Comparison of ENCODE assay signal across 1 cellular context in the genomic region with DNA sequence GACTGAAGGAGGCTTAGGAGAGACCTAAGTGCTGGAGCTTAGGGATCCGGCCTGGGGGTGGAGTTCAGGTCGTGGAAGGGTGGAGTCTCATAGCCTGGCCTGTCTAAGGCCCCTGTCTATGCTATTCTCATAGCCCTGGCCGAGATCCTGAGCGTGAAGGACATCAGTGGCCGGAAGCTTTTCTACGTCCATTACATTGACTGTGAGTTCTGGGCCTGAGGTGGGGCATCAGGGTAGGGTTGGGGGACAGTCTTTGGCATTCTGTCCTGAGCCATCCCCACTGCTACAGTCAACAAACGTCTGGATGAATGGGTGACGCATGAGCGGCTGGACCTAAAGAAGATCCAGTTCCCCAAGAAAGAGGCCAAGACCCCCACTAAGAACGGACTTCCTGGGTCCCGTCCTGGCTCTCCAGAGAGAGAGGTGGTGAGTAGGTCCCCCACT.
TF ChIP-seq lines count a peak whose summit lies in the region.

No MANE protein-coding gene starts in this region.

TF ChIP-seq in HepG2, 621 proteins besides CTCF, POLR2A, EP300 and RAD21:
- TF ChIP-seq CHD4 (IDR thresholded peaks at IDR 0.05; ENCODE audit: borderline replicate concordance, low read length) (no peak), NR2F2 (IDR thresholded peaks at IDR 0.05; ENCODE audit: borderline replicate concordance, low read depth) (no peak), CENPT (CRISPR knock-in tag; IDR thresholded peaks at IDR 0.05; ENCODE audit: low read depth) (no peak), HMGA1 (CRISPR knock-in tag; conservative IDR thresholded peaks at IDR 0.05) (no peak), TRIM24 (CRISPR knock-in tag; IDR thresholded peaks at IDR 0.05) (no peak), ZNF280D (CRISPR knock-in tag; IDR thresholded peaks at IDR 0.05) (no peak), ZNF121 (CRISPR knock-in tag; IDR thresholded peaks at IDR 0.05) (peak; percentile 93), SIN3A (IDR thresholded peaks at IDR 0.05; ENCODE audit: borderline replicate concordance, low read depth, low read length) (no peak), ZNF281 (CRISPR knock-in tag; IDR thresholded peaks at IDR 0.05; ENCODE audit: borderline replicate concordance) (no peak), ZBTB14 (CRISPR knock-in tag; IDR thresholded peaks at IDR 0.05) (no peak), ZNF737 (CRISPR knock-in tag; IDR thresholded peaks at IDR 0.05; ENCODE audit: borderline replicate concordance) (no peak), GPN1 (CRISPR knock-in tag; IDR thresholded peaks at IDR 0.05; ENCODE audit: borderline replicate concordance) (no peak), ZNF124 (CRISPR knock-in tag; IDR thresholded peaks at IDR 0.05) (no peak), ELF1 (CRISPR knock-in tag; IDR thresholded peaks at IDR 0.05) (no peak), ATF1 (CRISPR knock-in tag; IDR thresholded peaks at IDR 0.05) (no peak), PRPF4 (IDR thresholded peaks at IDR 0.05; ENCODE audit: low read depth, low read length, poor library complexity, severe bottlenecking) (no peak), SSRP1 (CRISPR knock-in tag; IDR thresholded peaks at IDR 0.05) (peak; percentile 6; the same call in 1 of the 2 replicates), GTF3A (CRISPR knock-in tag; conservative IDR thresholded peaks at IDR 0.05) (0 out of 2 replicates have a peak, but pooled peaks have one; percentile 28), NCOR1 (IDR thresholded peaks at IDR 0.05; ENCODE audit: borderline replicate concordance, low read length) (no peak), ZNF251 (CRISPR knock-in tag; IDR thresholded peaks at IDR 0.05) (no peak), HOXA5 (CRISPR knock-in tag; IDR thresholded peaks at IDR 0.05) (no peak), SAP130 (CRISPR knock-in tag; IDR thresholded peaks at IDR 0.05; ENCODE audit: low read depth) (no peak), ZNF782 (CRISPR knock-in tag; IDR thresholded peaks at IDR 0.05; ENCODE audit: borderline replicate concordance) (0 out of 2 replicates have a peak, but pooled peaks have one; percentile 21), SIN3B (IDR thresholded peaks at IDR 0.05; ENCODE audit: low read length) (no peak), ZFAT (CRISPR knock-in tag; conservative IDR thresholded peaks at IDR 0.05) (no peak), ZNF318 (CRISPR knock-in tag; IDR thresholded peaks at IDR 0.05) (0 out of 2 replicates have a peak, but pooled peaks have one; percentile 68), ATF7-NPFF (CRISPR knock-in tag; IDR thresholded peaks at IDR 0.05; ENCODE audit: low read depth) (no peak)
- TF ChIP-seq, protein P1, sequence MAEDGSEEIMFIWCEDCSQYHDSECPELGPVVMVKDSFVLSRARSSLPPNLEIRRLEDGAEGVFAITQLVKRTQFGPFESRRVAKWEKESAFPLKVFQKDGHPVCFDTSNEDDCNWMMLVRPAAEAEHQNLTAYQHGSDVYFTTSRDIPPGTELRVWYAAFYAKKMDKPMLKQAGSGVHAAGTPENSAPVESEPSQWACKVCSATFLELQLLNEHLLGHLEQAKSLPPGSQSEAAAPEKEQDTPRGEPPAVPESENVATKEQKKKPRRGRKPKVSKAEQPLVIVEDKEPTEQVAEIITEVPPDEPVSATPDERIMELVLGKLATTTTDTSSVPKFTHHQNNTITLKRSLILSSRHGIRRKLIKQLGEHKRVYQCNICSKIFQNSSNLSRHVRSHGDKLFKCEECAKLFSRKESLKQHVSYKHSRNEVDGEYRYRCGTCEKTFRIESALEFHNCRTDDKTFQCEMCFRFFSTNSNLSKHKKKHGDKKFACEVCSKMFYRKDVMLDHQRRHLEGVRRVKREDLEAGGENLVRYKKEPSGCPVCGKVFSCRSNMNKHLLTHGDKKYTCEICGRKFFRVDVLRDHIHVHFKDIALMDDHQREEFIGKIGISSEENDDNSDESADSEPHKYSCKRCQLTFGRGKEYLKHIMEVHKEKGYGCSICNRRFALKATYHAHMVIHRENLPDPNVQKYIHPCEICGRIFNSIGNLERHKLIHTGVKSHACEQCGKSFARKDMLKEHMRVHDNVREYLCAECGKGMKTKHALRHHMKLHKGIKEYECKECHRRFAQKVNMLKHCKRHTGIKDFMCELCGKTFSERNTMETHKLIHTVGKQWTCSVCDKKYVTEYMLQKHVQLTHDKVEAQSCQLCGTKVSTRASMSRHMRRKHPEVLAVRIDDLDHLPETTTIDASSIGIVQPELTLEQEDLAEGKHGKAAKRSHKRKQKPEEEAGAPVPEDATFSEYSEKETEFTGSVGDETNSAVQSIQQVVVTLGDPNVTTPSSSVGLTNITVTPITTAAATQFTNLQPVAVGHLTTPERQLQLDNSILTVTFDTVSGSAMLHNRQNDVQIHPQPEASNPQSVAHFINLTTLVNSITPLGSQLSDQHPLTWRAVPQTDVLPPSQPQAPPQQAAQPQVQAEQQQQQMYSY (CRISPR knock-in tag; IDR thresholded peaks at IDR 0.05), result peak; percentile 82
